In genomic region chr6:156685823-156686428, GRCh38 we compare ENCODE assay signal across 8 cellular contexts.
DNase-seq lines count a peak whose midpoint lies in the region; ATAC-seq and TF ChIP-seq lines count a peak whose summit lies in the region.

No MANE protein-coding gene starts in this region.

- TF ChIP-seq EP300 in SK-N-SH (IDR thresholded peaks at IDR 0.05; ENCODE audit: borderline replicate concordance in 1 of 2, low read depth in 1 of 2, low read length in 1 of 2): no peak

- H3K9me3 ChIP-seq in SK-N-SH: no peaks in the 10 kb centered on the region
- no peaks in the 10 kb centered on the region for H3K9me3 ChIP-seq in iPS-18a (ENCODE audit: control insufficient read depth, low read depth, low read length)
- no peaks in the 10 kb centered on the region for H3K9me3 ChIP-seq in stomach smooth muscle (ENCODE audit: control insufficient read depth in 2 of 2, low read length in 2 of 2)

- H3K27me3 Mint-ChIP-seq in activated CD4-positive, alpha-beta memory T cell treated with anti-CD3 and anti-CD28 coated beads for 36 hours: no peaks in the 10 kb centered on the region

- H3K27me3 ChIP-seq in SK-N-SH (ENCODE audit: insufficient read depth) (no peaks in the 10 kb centered on the region), iPS-18a (ENCODE audit: control insufficient read depth, insufficient read depth, low read length) (peaks cover 15% of the 10 kb centered on the region), stomach smooth muscle (ENCODE audit: control insufficient read depth in 1 of 2, insufficient read depth in 2 of 2, low read length in 2 of 2) (no peaks in the 10 kb centered on the region)

- H2AFZ ChIP-seq in SK-N-SH (ENCODE audit: low read depth): peak overlapping the region; percentile 90

- no peaks in the 10 kb centered on the region for H3K36me3 Mint-ChIP-seq in activated CD4-positive, alpha-beta memory T cell treated with anti-CD3 and anti-CD28 coated beads for 36 hours

- H3K4me3 Mint-ChIP-seq in activated CD4-positive, alpha-beta memory T cell treated with anti-CD3 and anti-CD28 coated beads for 36 hours: peak overlapping the region; percentile 77

- CTCF ChIA-PET in SK-N-SH (lab: Yijun Ruan, JAX): interaction anchor here (0.6 to 1.4 kb wide), 7 partner anchors 29 to 486 kb away, joined by 3 to 7 read pairs (median 3); partner anchors contain the start of gene ARID1B
- CTCF ChIA-PET in activated CD4-positive, alpha-beta memory T cell treated with anti-CD3 and anti-CD28 coated beads for 36 hours (lab: Charles Lee): interaction anchor here (0.6 to 1.6 kb wide), 4 partner anchors 35 to 498 kb away, joined by 3 to 4 read pairs (median 3); no protein-coding TSS in a partner anchor

- peak; percentile 26 for DNase-seq in SK-N-SH
- DNase-seq in activated CD4-positive, alpha-beta memory T cell treated with anti-CD3 and anti-CD28 coated beads for 36 hours: no peak
- DNase-seq in GM10266 (ENCODE audit: extremely low spot score): no peak
- DNase-seq in AG20443 (ENCODE audit: low spot score): no peak

- H3K27ac ChIP-seq in SK-N-SH (ENCODE audit: low read depth in 2 of 2, low read length in 1 of 2): peak overlapping the region; percentile 98 to 99
- H3K27ac ChIP-seq in iPS-18a (ENCODE audit: low read length): no peak overlapping the region
- peak overlapping the region; percentile 99 for H3K27ac ChIP-seq in stomach smooth muscle (ENCODE audit: low read length)

- H3K9ac ChIP-seq in SK-N-SH (peak overlapping the region; percentile 99), iPS-18a (ENCODE audit: low read length) (peak overlapping the region; percentile 82), stomach smooth muscle (ENCODE audit: low read length in 2 of 2) (peak overlapping the region; percentile 74 to 88)

- TF ChIP-seq CTCF in SK-N-SH (IDR thresholded peaks at IDR 0.05): no peak
- TF ChIP-seq CTCF in GM10266 (IDR thresholded peaks at IDR 0.05; ENCODE audit: control insufficient read depth, insufficient read depth, low read depth, missing control alignments): no peak

- no peaks in the 10 kb centered on the region for H3K9me2 ChIP-seq in SK-N-SH

- TF ChIP-seq RAD21 in SK-N-SH (IDR thresholded peaks at IDR 0.05; ENCODE audit: low read length): no peak

- H3K4me3 ChIP-seq in SK-N-SH (ENCODE audit: low read depth in 2 of 2, low read length in 1 of 2) (peak overlapping the region; percentile 72 to 76), iPS-18a (ENCODE audit: low read length) (peak overlapping the region; percentile 58), stomach smooth muscle (ENCODE audit: low read length in 2 of 2) (peak overlapping the region; percentile 77 to 81)

- WGBS in SK-N-SH (ENCODE audit: low lambda C conversion rate): 9% methylated on average over 8 of the region's 8 CpGs

- peak overlapping the region; percentile 73 for H3K27ac Mint-ChIP-seq in activated CD4-positive, alpha-beta memory T cell treated with anti-CD3 and anti-CD28 coated beads for 36 hours

- POLR2A ChIA-PET in SK-N-SH (lab: Yijun Ruan, JAX): interaction anchor here (0.6 to 3.0 kb wide), 5 partner anchors 24 to 656 kb away, joined by 3 to 18 read pairs (median 8); partner anchors contain the start of gene ARID1B
- POLR2A ChIA-PET in activated CD4-positive, alpha-beta memory T cell treated with anti-CD3 and anti-CD28 coated beads for 36 hours (lab: Charles Lee): interaction anchor here (1.1 to 2.3 kb wide), 4 partner anchors 91 to 335 kb away, joined by 4 to 8 read pairs (median 4); partner anchors contain the start of gene ARID1B

- H3K9me3 Mint-ChIP-seq in activated CD4-positive, alpha-beta memory T cell treated with anti-CD3 and anti-CD28 coated beads for 36 hours: no peaks in the 10 kb centered on the region

- H3K4me1 ChIP-seq in SK-N-SH (ENCODE audit: control insufficient read depth in 1 of 2, insufficient read depth in 2 of 2, low read depth in 1 of 2, low read length in 1 of 2) (peaks cover 6% of the 10 kb centered on the region in 2 experiments; a peak in 3 of 4 replicates), iPS-18a (ENCODE audit: control insufficient read depth, low read depth, low read length) (peaks cover 16% of the 10 kb centered on the region), stomach smooth muscle (ENCODE audit: control insufficient read depth, insufficient read depth, low read length) (peaks cover 3% of the 10 kb centered on the region)

- H3K4me2 ChIP-seq in SK-N-SH: peak overlapping the region; percentile 78

- ATAC-seq in SK-N-SH treated with all-trans-retinoic acid at 6 μM for 48 hours (no peak), HG03135 (IDR thresholded peaks at IDR 0.05; ENCODE audit: unreplicated experiment) (no peak)

- no peaks in the 10 kb centered on the region for H3K79me2 ChIP-seq in SK-N-SH (ENCODE audit: insufficient read depth)

- H3K4me1 Mint-ChIP-seq in activated CD4-positive, alpha-beta memory T cell treated with anti-CD3 and anti-CD28 coated beads for 36 hours (ENCODE audit: low read depth): peaks cover 18% of the 10 kb centered on the region

- H3K36me3 ChIP-seq in SK-N-SH (replicated peaks in 1 of 2; ENCODE audit: control insufficient read depth in 1 of 2, insufficient read depth in 2 of 2, low read length in 1 of 2): no peaks in the 10 kb centered on the region
- no peaks in the 10 kb centered on the region for H3K36me3 ChIP-seq in iPS-18a (ENCODE audit: control insufficient read depth, low read depth, low read length)
- H3K36me3 ChIP-seq in stomach smooth muscle (ENCODE audit: control insufficient read depth in 2 of 2, insufficient read depth in 2 of 2, low read length in 2 of 2): no peaks in the 10 kb centered on the region

- H3F3A ChIP-seq in SK-N-SH (replicated peaks; ENCODE audit: insufficient read depth): peaks cover 17% of the 10 kb centered on the region

- intact Hi-C loops in activated CD4-positive, alpha-beta memory T cell treated with anti-CD3 and anti-CD28 coated beads for 36 hours (cut with micrococcal nuclease): loop anchor here (2.0 to 10.0 kb wide), 5 partner anchors 35 to 1371 kb away; partner anchors contain the start of gene TFB1M

- H4K20me1 ChIP-seq in SK-N-SH (ENCODE audit: insufficient read depth): no peaks in the 10 kb centered on the region

TF ChIP-seq in SK-N-SH, 30 proteins besides CTCF, POLR2A, EP300 and RAD21:
- no peak for TF ChIP-seq TCF12 (IDR thresholded peaks at IDR 0.05)
- peak; percentile 57 for TF ChIP-seq GATA2 (CRISPR knock-in tag; IDR thresholded peaks at IDR 0.05)
- no peak for TF ChIP-seq IRF3 (IDR thresholded peaks at IDR 0.05; ENCODE audit: low read depth, low read length)
- no peak for TF ChIP-seq CHD2 (IDR thresholded peaks at IDR 0.05; ENCODE audit: low read length, partially characterized antibody)
- no peak for TF ChIP-seq SIN3A (IDR thresholded peaks at IDR 0.05; ENCODE audit: borderline replicate concordance, low read depth, low read length)

TF ChIP-seq in SK-N-SH treated with all-trans-retinoic acid at 6 μM for 48 hours, 23 proteins besides CTCF, POLR2A, EP300 and RAD21 (continues in another document):
- TF ChIP-seq SNAI2 (CRISPR knock-in tag; IDR thresholded peaks at IDR 0.05): no peak
- no peak for TF ChIP-seq CSRNP3 (CRISPR knock-in tag; IDR thresholded peaks at IDR 0.05)
- no peak for TF ChIP-seq PATZ1 (CRISPR knock-in tag; IDR thresholded peaks at IDR 0.05; ENCODE audit: borderline replicate concordance)
- no peak for TF ChIP-seq RARB (CRISPR knock-in tag; IDR thresholded peaks at IDR 0.05)
- no peak for TF ChIP-seq CREB5 (CRISPR knock-in tag; IDR thresholded peaks at IDR 0.05; ENCODE audit: low read depth)
- TF ChIP-seq PPARA (CRISPR knock-in tag; IDR thresholded peaks at IDR 0.05; ENCODE audit: borderline replicate concordance): no peak
- TF ChIP-seq OSR1 (CRISPR knock-in tag; IDR thresholded peaks at IDR 0.05): no peak
- no peak for TF ChIP-seq TOX (CRISPR knock-in tag; IDR thresholded peaks at IDR 0.05; ENCODE audit: borderline replicate concordance)
- no peak for TF ChIP-seq ZFP30 (CRISPR knock-in tag; IDR thresholded peaks at IDR 0.05)
- TF ChIP-seq ZNF70 (CRISPR knock-in tag; IDR thresholded peaks at IDR 0.05): no peak
- no peak for TF ChIP-seq TCF4 (CRISPR knock-in tag; IDR thresholded peaks at IDR 0.05; ENCODE audit: borderline replicate concordance)
- TF ChIP-seq ZNF8 (CRISPR knock-in tag; IDR thresholded peaks at IDR 0.05): no peak
